In genomic region chr11:35138058-35138457, GRCh38 we compare ENCODE assay signal across 1 cellular context.
TF ChIP-seq lines count a peak whose summit lies in the region.

No MANE protein-coding gene starts in this region.

TF ChIP-seq in HCT116, 20 proteins besides CTCF, POLR2A, EP300 and RAD21 (continued from another document):
- TF ChIP-seq, protein P1, sequence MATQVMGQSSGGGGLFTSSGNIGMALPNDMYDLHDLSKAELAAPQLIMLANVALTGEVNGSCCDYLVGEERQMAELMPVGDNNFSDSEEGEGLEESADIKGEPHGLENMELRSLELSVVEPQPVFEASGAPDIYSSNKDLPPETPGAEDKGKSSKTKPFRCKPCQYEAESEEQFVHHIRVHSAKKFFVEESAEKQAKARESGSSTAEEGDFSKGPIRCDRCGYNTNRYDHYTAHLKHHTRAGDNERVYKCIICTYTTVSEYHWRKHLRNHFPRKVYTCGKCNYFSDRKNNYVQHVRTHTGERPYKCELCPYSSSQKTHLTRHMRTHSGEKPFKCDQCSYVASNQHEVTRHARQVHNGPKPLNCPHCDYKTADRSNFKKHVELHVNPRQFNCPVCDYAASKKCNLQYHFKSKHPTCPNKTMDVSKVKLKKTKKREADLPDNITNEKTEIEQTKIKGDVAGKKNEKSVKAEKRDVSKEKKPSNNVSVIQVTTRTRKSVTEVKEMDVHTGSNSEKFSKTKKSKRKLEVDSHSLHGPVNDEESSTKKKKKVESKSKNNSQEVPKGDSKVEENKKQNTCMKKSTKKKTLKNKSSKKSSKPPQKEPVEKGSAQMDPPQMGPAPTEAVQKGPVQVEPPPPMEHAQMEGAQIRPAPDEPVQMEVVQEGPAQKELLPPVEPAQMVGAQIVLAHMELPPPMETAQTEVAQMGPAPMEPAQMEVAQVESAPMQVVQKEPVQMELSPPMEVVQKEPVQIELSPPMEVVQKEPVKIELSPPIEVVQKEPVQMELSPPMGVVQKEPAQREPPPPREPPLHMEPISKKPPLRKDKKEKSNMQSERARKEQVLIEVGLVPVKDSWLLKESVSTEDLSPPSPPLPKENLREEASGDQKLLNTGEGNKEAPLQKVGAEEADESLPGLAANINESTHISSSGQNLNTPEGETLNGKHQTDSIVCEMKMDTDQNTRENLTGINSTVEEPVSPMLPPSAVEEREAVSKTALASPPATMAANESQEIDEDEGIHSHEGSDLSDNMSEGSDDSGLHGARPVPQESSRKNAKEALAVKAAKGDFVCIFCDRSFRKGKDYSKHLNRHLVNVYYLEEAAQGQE (IDR thresholded peaks at IDR 0.05; ENCODE audit: low read depth) = no peak
- TF ChIP-seq ELF1 (IDR thresholded peaks at IDR 0.05; ENCODE audit: borderline replicate concordance, low read depth) (no peak), EGR1 (IDR thresholded peaks at IDR 0.05; ENCODE audit: low read depth) (no peak), CEBPB (IDR thresholded peaks at IDR 0.05; ENCODE audit: low read depth) (no peak), CBX3 (IDR thresholded peaks at IDR 0.05; ENCODE audit: low read depth) (no peak), ZFX (IDR thresholded peaks at IDR 0.05) (no peak), POLR2AphosphoS5 (IDR thresholded peaks at IDR 0.05; ENCODE audit: low read depth, low read length) (no peak), SP1 (IDR thresholded peaks at IDR 0.05; ENCODE audit: low read depth) (no peak)
- TF ChIP-seq, protein P2, sequence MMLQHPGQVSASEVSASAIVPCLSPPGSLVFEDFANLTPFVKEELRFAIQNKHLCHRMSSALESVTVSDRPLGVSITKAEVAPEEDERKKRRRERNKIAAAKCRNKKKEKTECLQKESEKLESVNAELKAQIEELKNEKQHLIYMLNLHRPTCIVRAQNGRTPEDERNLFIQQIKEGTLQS (IDR thresholded peaks at IDR 0.05) = no peak
